ENCODE assay signal across 11 cellular contexts in the genomic region with DNA sequence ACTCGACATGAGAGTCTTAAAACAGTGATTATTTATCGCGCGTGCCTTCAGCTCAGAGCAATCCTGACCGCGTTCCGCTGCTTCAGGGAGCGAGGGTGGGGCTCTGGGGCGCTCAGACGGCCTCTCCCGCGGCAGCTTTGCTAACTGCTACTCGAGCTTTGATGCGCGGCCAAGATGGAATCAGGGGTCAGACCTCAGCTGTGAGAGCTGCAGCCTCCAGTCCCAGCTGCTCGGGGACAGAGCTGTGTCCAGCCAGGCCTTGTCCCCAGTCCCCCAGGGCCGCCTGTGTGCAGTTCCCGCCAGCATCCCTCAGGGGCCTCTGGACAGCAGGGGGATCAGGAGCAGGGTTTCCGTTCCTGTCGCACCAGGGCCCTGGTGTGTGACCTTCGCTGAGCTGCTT.
"Had no signal": no experiment of that assay in that cellular context is flagged by ENCODE, and none has a peak within 500 bp of the region (broad histone marks: within the 10 kb centered on the region; RNA-seq: fewer than 3 reads in every experiment).

No MANE protein-coding gene starts in this region.

- DNase-seq: activated CD4-positive, alpha-beta T cell treated with anti-CD3 and anti-CD28 coated beads for 4 hours; activated CD8-positive, alpha-beta memory T cell treated with anti-CD3 and anti-CD28 coated beads, Interleukin-2, amount 50 U/mL, for 4 hours; activated CD8-positive, alpha-beta T cell treated with anti-CD3 and anti-CD28 coated beads for 36 hours; activated naive CD4-positive, alpha-beta T cell; effector CD8-positive, alpha-beta T cell; left colon; mammary epithelial cell; stimulated activated CD4-positive, alpha-beta T cell treated with anti-CD3 and anti-CD28 coated beads, Interleukin-15, amount 100 ng/mL, for 24 hours; stimulated activated CD4-positive, alpha-beta T cell treated with anti-CD3 and anti-CD28 coated beads, Interleukin-4, amount 100 ng/mL, for 24 hours; stimulated activated naive CD8-positive, alpha-beta T cell treated with anti-CD3 and anti-CD28 coated beads, Interleukin-15, amount 100 ng/mL, for 72 hours; tibial artery had no signal
